13 cellular contexts compared by ENCODE assay signal in genomic region chr18:76213996-76214395, GRCh38.
DNase-seq lines count a peak whose midpoint lies in the region; ATAC-seq and TF ChIP-seq lines count a peak whose summit lies in the region.
"Had no signal": no experiment of that assay in that cellular context is flagged by ENCODE, and none has a peak within 500 bp of the region (broad histone marks: within the 10 kb centered on the region; RNA-seq: fewer than 3 reads in every experiment).

No MANE protein-coding gene starts in this region.

- H3K4me2 ChIP-seq in MM.1S (ENCODE audit: low read depth, low read length) = peak overlapping the region; percentile 52
- no peak overlapping the region for H3K4me2 ChIP-seq in H9 (ENCODE audit: insufficient read depth, insufficient read length, low read length)

- H2BK120ac ChIP-seq in H9 (ENCODE audit: low read depth, low read length, poor library complexity, severe bottlenecking) = no peak overlapping the region

- H3K9me3 ChIP-seq in MM.1S (replicated peaks; ENCODE audit: insufficient read depth, low read length) (no peaks in the 10 kb centered on the region), H9 (ENCODE audit: control insufficient read depth, low read depth, low read length) (no peaks in the 10 kb centered on the region), aorta (ENCODE audit: control insufficient read depth, low read length) (peaks cover 2% of the 10 kb centered on the region)
- H3K9me3 ChIP-seq: SJCRH30 had no signal

- H3K27ac ChIP-seq in MM.1S (ENCODE audit: low read length) (peak overlapping the region; percentile 63), H9 (ENCODE audit: insufficient read length, low read depth, low read length) (no peak overlapping the region), aorta (ENCODE audit: low read depth in 1 of 2, low read length in 2 of 2) (no peak overlapping the region)
- H3K27ac ChIP-seq: SJCRH30 had no signal

- no peak overlapping the region for H3K23ac ChIP-seq in H9 (ENCODE audit: insufficient read length, low read depth, low read length)

- H3K14ac ChIP-seq in H9 (ENCODE audit: insufficient read depth, low read length) = no peak overlapping the region

- no peak overlapping the region for H3K4me3 Mint-ChIP-seq in H9
- H3K4me3 Mint-ChIP-seq: T-helper 2 cell treated with Interferon-gamma antibody and Interleukin-4, amounts not matched to agents 5 μg/mL and 100 μg/mL, for 36 hours had no signal

- H3K79me2 ChIP-seq in MM.1S (ENCODE audit: low read length) (no peaks in the 10 kb centered on the region), H9 (ENCODE audit: insufficient read depth, low read length) (no peaks in the 10 kb centered on the region)

- no CpG with 5 or more reads among the region's 3 CpGs for WGBS in H9 (ENCODE audit: extremely low coverage, insufficient read length, low lambda C conversion rate)
- 77 to 91% methylated on average over 3 of the region's 3 CpGs for WGBS in aorta, 2 donors

- H4K8ac ChIP-seq in H9 (replicated peaks; ENCODE audit: insufficient read length, low read depth, low read length) = no peak overlapping the region

- H4K5ac ChIP-seq in H9 (ENCODE audit: insufficient read length, low read depth, low read length) = no peak overlapping the region

- no peak overlapping the region for H3K27ac Mint-ChIP-seq in H9
- H3K27ac Mint-ChIP-seq: T-helper 2 cell treated with Interferon-gamma antibody and Interleukin-4, amounts not matched to agents 5 μg/mL and 100 μg/mL, for 36 hours had no signal

- peaks cover 3% of the 10 kb centered on the region for H3K27me3 Mint-ChIP-seq in H9 (ENCODE audit: low read depth)

- H3K36me3 Mint-ChIP-seq in H9 (ENCODE audit: insufficient read depth in 1 of 3, low read depth in 3 of 3) = no peaks in the 10 kb centered on the region

- no peak overlapping the region for H3T11ph ChIP-seq in H9 (ENCODE audit: low read length)

- no peaks in the 10 kb centered on the region for H3K9me2 ChIP-seq in MM.1S (replicated peaks; ENCODE audit: insufficient read depth, low read length)

- H3K4me1 ChIP-seq in MM.1S (ENCODE audit: low read length) (peaks cover 21% of the 10 kb centered on the region), H9 (ENCODE audit: insufficient read depth, low read length) (no peaks in the 10 kb centered on the region), aorta (ENCODE audit: control insufficient read depth in 1 of 2, insufficient read depth in 2 of 2, low read length in 2 of 2) (no peaks in the 10 kb centered on the region)
- H3K4me1 ChIP-seq: SJCRH30 had no signal

- H2BK12ac ChIP-seq in H9 (ENCODE audit: insufficient read length, low read depth, low read length) = no peak overlapping the region

- H3K79me1 ChIP-seq in H9 (ENCODE audit: insufficient read depth, low read depth, low read length, poor library complexity, severe bottlenecking) = no peaks in the 10 kb centered on the region

- ATAC-seq in aorta (ENCODE audit: low FRiP score) = no peak

- intact Hi-C loops in aorta (cut with DNase I) = no loop called here

- peak; percentile 69 for DNase-seq in DMS153 treated with DMSO at 0.1 percent for 48 hours (lab: John Stamatoyannopoulos, UW; ENCODE audit: unreplicated experiment)
- DNase-seq in MM.1S = peak; percentile 73
- DNase-seq in NCI-H345 (lab: John Stamatoyannopoulos, UW) = peak; percentile 49
- DNase-seq in epidermal melanocyte (ENCODE audit: insufficient read length, low spot score) = peak; percentile 35
- no peak for DNase-seq in NCI-H187 (lab: John Stamatoyannopoulos, UW)
- DNase-seq in H9 = no peak
- no peak for DNase-seq in aorta
- DNase-seq in NCI-H2171 treated with DMSO at 0.1 percent for 48 hours (lab: John Stamatoyannopoulos, UW) = no peak
- DNase-seq: DMS53, NCI-H526 treated with DMSO at 0.1 percent for 48 hours, SJCRH30, SW 1271 had no signal

- H2BK20ac ChIP-seq in H9 (ENCODE audit: low read depth, low read length, poor library complexity, severe bottlenecking) = no peak overlapping the region

- no peak overlapping the region for H2AK5ac ChIP-seq in H9 (ENCODE audit: insufficient read length, low read length)

- peaks cover 0 to 2% of the 10 kb centered on the region in 2 experiments; a peak in 1 of 5 replicates for H3K9me3 Mint-ChIP-seq in H9
- H3K9me3 Mint-ChIP-seq: T-helper 2 cell treated with Interferon-gamma antibody and Interleukin-4, amounts not matched to agents 5 μg/mL and 100 μg/mL, for 36 hours had no signal

- peak overlapping the region; percentile 6; the same call in 1 of the 2 replicates for H3K4me3 ChIP-seq in MM.1S (ENCODE audit: low read length)
- H3K4me3 ChIP-seq in aorta (ENCODE audit: low read length in 2 of 2) = no peak overlapping the region
- H3K4me3 ChIP-seq: SJCRH30 had no signal

- no peak overlapping the region for H3K56ac ChIP-seq in H9 (ENCODE audit: insufficient read length, low read depth, low read length)

- no peak overlapping the region for H3K18ac ChIP-seq in H9 (ENCODE audit: insufficient read length, low read depth, low read length)

- H3K23me2 ChIP-seq in H9 (ENCODE audit: insufficient read length, low read depth, low read length, poor library complexity, severe bottlenecking) = no peaks in the 10 kb centered on the region

- H2BK5ac ChIP-seq in H9 (ENCODE audit: insufficient read length, low read length) = no peak overlapping the region

- H3K9ac ChIP-seq in MM.1S (ENCODE audit: low read length) = peak overlapping the region; percentile 11; the same call in 1 of the 2 replicates
- no peak overlapping the region for H3K9ac ChIP-seq in H9 (ENCODE audit: extremely low read depth, insufficient read length, low read length)

- peaks cover 13% of the 10 kb centered on the region; the same call in 1 of the 2 replicates for H3F3A ChIP-seq in MM.1S (ENCODE audit: insufficient read depth, low read length)

- no peak overlapping the region for H3K4ac ChIP-seq in H9 (ENCODE audit: low read depth, low read length)

- TF ChIP-seq CTCF in MM.1S (IDR thresholded peaks at IDR 0.05; ENCODE audit: low read length) = no peak
- TF ChIP-seq CTCF in H9 (conservative IDR thresholded peaks at IDR 0.05) = no peak

- H3K4me1 Mint-ChIP-seq in H9 = peaks cover 10 to 19% of the 10 kb centered on the region in 2 experiments

- H3K36me3 ChIP-seq in MM.1S (replicated peaks; ENCODE audit: insufficient read depth, low read length) (no peaks in the 10 kb centered on the region), aorta (ENCODE audit: control insufficient read depth in 1 of 2, insufficient read depth in 2 of 2, low read length in 1 of 2) (no peaks in the 10 kb centered on the region)
- H3K36me3 ChIP-seq: SJCRH30 had no signal

- no peak overlapping the region for H2BK15ac ChIP-seq in H9 (ENCODE audit: low read depth, low read length)

- H2AFZ ChIP-seq in MM.1S (ENCODE audit: low read length) (peak overlapping the region; percentile 74; the same call in 1 of the 2 replicates), H9 (ENCODE audit: low read length) (no peak overlapping the region)

- H4K20me1 ChIP-seq in MM.1S (ENCODE audit: insufficient read depth, low read length) = no peaks in the 10 kb centered on the region
- H4K20me1 ChIP-seq in H9 (ENCODE audit: control insufficient read depth, insufficient read depth, insufficient read length) = no peaks in the 10 kb centered on the region

- no peaks in the 10 kb centered on the region for H3K27me3 ChIP-seq in MM.1S (replicated peaks; ENCODE audit: insufficient read depth, low read length)
- H3K27me3 ChIP-seq in H9 (ENCODE audit: insufficient read depth, low read length) = no peaks in the 10 kb centered on the region
- H3K27me3 ChIP-seq in aorta (ENCODE audit: control insufficient read depth in 1 of 2, insufficient read depth in 2 of 2, low read length in 1 of 2) = no peaks in the 10 kb centered on the region
- H3K27me3 ChIP-seq: SJCRH30 had no signal

- no peak overlapping the region for H4K91ac ChIP-seq in H9 (ENCODE audit: insufficient read length, low read depth, low read length)

Comparison
In these comparisons a context has a peak if more than half of its experiments do, and no peak if none do; other contexts are left out.
1. DNase-seq: peak in DMS153 treated with DMSO at 0.1 percent for 48 hours (single experiment), MM.1S (single experiment), NCI-H345 (single experiment) and epidermal melanocyte (single experiment); none in NCI-H187 (0 of 2), H9 (single experiment), aorta (0 of 2) and NCI-H2171 treated with DMSO at 0.1 percent for 48 hours (single experiment).